In the genomic region with DNA sequence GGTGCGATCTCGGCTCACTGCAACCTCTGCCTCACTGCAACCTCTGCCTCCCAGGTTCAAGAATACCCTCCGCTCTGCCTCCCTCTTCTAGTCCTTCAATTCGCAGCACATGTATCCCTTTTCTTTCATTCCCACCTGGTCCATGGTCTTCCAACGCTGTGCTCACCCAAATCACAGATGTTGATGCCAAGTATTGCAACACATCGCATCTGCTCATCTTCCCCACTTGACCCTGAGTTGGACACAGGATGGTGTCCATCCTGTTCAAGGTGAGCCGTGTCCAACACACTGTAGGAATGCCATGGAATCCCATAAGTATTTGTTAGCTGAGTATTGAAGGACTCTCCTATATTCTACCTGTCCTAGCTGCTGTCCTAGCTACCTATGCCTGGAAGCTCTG, we compare ENCODE assay signal across 19 cellular contexts. TPM values are rescaled to one million over a fixed set of nuclear protein-coding genes. Genes with fewer than 3 reads are reported as not detected.
DNase-seq lines count a peak whose midpoint lies in the region; ATAC-seq, FAIRE-seq and TF ChIP-seq lines count a peak whose summit lies in the region.
"Had no signal": no experiment of that assay in that cellular context is flagged by ENCODE, and none has a peak within 500 bp of the region (broad histone marks: within the 10 kb centered on the region; RNA-seq: fewer than 3 reads in every experiment).

No MANE protein-coding gene starts in this region.

- FAIRE-seq in H1 (lab: Jason Lieb, UNC): no peak
- peak; percentile 71 for FAIRE-seq in urothelium cell line (lab: Jason Lieb, UNC)
- FAIRE-seq: D721Med, GM12892 had no signal

- H3K18ac ChIP-seq in H1 (ENCODE audit: extremely low read depth, low read length): peak overlapping the region; percentile 55; the same call in 1 of the 2 replicates

- no peak overlapping the region for H3K14ac ChIP-seq in H1 (ENCODE audit: insufficient read length)

- H3K79me1 ChIP-seq in H1 (ENCODE audit: low read depth, low read length): no peaks in the 10 kb centered on the region

- H2AFZ ChIP-seq in H1 (ENCODE audit: low read length): no peak overlapping the region
- H2AFZ ChIP-seq: GM23248 had no signal

- no peak overlapping the region for H3K4me3 Mint-ChIP-seq in activated naive CD4-positive, alpha-beta T cell treated with anti-CD3 and anti-CD28 coated beads for 36 hours
- H3K4me3 Mint-ChIP-seq: B cell; CD4-positive, CD25-positive, alpha-beta regulatory T cell; CD8-positive, alpha-beta memory T cell; H9 had no signal

- intact Hi-C loops in right lobe of liver (cut with DNase I) (no loop called here), heart right ventricle (cut with DNase I) (no loop called here)
- intact Hi-C loops in activated naive CD4-positive, alpha-beta T cell treated with anti-CD3 and anti-CD28 coated beads for 36 hours (cut with micrococcal nuclease): no loop called here

- H4K91ac ChIP-seq in H1 (replicated peaks; ENCODE audit: insufficient read length, low read length): no peak overlapping the region

- POLR2A ChIA-PET in H1 (lab: Charles Lee; ENCODE audit: partially characterized antibody): no interaction called here

- H3K27me3 ChIP-seq in H1 (replicated peaks in 1 of 4; ENCODE audit: control insufficient read depth in 3 of 4, extremely low read depth in 1 of 4, insufficient read depth in 3 of 4, low read length in 3 of 4) (no peaks in the 10 kb centered on the region), right lobe of liver (no peaks in the 10 kb centered on the region), heart right ventricle (no peaks in the 10 kb centered on the region)
- H3K27me3 ChIP-seq: BLaER1 had no signal

- peak overlapping the region; percentile 19; the same call in 1 of the 2 replicates for H2BK20ac ChIP-seq in H1 (ENCODE audit: low read length)

- no peaks in the 10 kb centered on the region for H3K79me2 ChIP-seq in H1 (ENCODE audit: control insufficient read depth in 1 of 2, insufficient read depth in 2 of 2, low read length in 2 of 2)

- no peaks in the 10 kb centered on the region for H3K9me3 ChIP-seq in H1 (ENCODE audit: insufficient read depth in 2 of 2, low read depth in 1 of 2, low read length in 1 of 2)
- H3K9me3 ChIP-seq in right lobe of liver: no peaks in the 10 kb centered on the region
- no peaks in the 10 kb centered on the region for H3K9me3 ChIP-seq in heart right ventricle
- H3K9me3 ChIP-seq: BLaER1 had no signal

- WGBS in H1 (ENCODE audit: extremely low coverage in 1 of 2, insufficient coverage in 1 of 2, insufficient read length in 1 of 2, insufficient replicate concordance in 2 of 2, low coverage in 1 of 2, low lambda C conversion rate in 2 of 2, missing lambda C conversion rate in 1 of 2), 2 experiments: 97% methylated on average over 5 of the region's 7 CpGs; no CpG with 5 or more reads in 1 of the 2 experiments
- WGBS in right lobe of liver (ENCODE audit: insufficient coverage, low coverage, low lambda C conversion rate, missing lambda C conversion rate): 62% methylated on average over 6 of the region's 7 CpGs
- WGBS in heart right ventricle, 2 donors: 74 to 93% methylated on average over 7 of the region's 7 CpGs

- H2BK15ac ChIP-seq in H1 (ENCODE audit: low read length): peak overlapping the region; percentile 21; the same call in 1 of the 2 replicates

- H3K27me3 Mint-ChIP-seq in activated naive CD4-positive, alpha-beta T cell treated with anti-CD3 and anti-CD28 coated beads for 36 hours (ENCODE audit: low read depth): no peaks in the 10 kb centered on the region

- H2AK5ac ChIP-seq in H1 (ENCODE audit: low read depth, low read length): peak overlapping the region; percentile 69; the same call in 1 of the 2 replicates

- H3K23me2 ChIP-seq in H1 (ENCODE audit: low read depth, low read length): no peaks in the 10 kb centered on the region

- H3K4me3 ChIP-seq in H1 (ENCODE audit: extremely low read depth in 1 of 4, insufficient read depth in 2 of 4, low read depth in 3 of 4, low read length in 4 of 4) (no peak overlapping the region), right lobe of liver (no peak overlapping the region), heart right ventricle (no peak overlapping the region)
- H3K4me3 ChIP-seq: BLaER1, GM23248 had no signal

- TF ChIP-seq CTCF in H1 (IDR thresholded peaks at IDR 0.05; ENCODE audit: control extremely low read depth in 1 of 3, insufficient read depth in 1 of 3, low read depth in 1 of 3, low read length in 3 of 3) (no peak), right lobe of liver (IDR thresholded peaks at IDR 0.05) (no peak), heart right ventricle (IDR thresholded peaks at IDR 0.05) (no peak)

- no peak overlapping the region for H4K5ac ChIP-seq in H1 (ENCODE audit: insufficient read length, low read depth, low read length)

- no peaks in the 10 kb centered on the region for H3K36me3 Mint-ChIP-seq in activated naive CD4-positive, alpha-beta T cell treated with anti-CD3 and anti-CD28 coated beads for 36 hours (ENCODE audit: low read depth)
- H3K36me3 Mint-ChIP-seq: CD4-positive, CD25-positive, alpha-beta regulatory T cell; CD8-positive, alpha-beta memory T cell had no signal

- H4K8ac ChIP-seq in H1 (ENCODE audit: extremely low read depth, insufficient read depth, low read length): no peak overlapping the region

- no peaks in the 10 kb centered on the region for H3K9me3 Mint-ChIP-seq in activated naive CD4-positive, alpha-beta T cell treated with anti-CD3 and anti-CD28 coated beads for 36 hours
- H3K9me3 Mint-ChIP-seq: CD4-positive, CD25-positive, alpha-beta regulatory T cell; CD8-positive, alpha-beta memory T cell; H9 had no signal

- H3K4me2 ChIP-seq in H1 (ENCODE audit: insufficient read depth in 1 of 2, low read depth in 2 of 2, low read length in 2 of 2): no peak overlapping the region
- H3K4me2 ChIP-seq: BLaER1 had no signal

- TF ChIP-seq POLR2A in H1 (IDR thresholded peaks at IDR 0.05; ENCODE audit: control extremely low read depth in 1 of 2, low read depth in 2 of 2, low read length in 2 of 2) (no peak), right lobe of liver (IDR thresholded peaks at IDR 0.05) (no peak)

- ATAC-seq in right lobe of liver: peak in 3 of 4 donors; percentile 23 to 47 (median 38)
- ATAC-seq in heart right ventricle: no peak
- ATAC-seq: HCT116 had no signal

- no peak overlapping the region for H3K9ac ChIP-seq in H1 (replicated peaks in 1 of 4; ENCODE audit: extremely low read depth in 1 of 4, low read depth in 3 of 4, low read length in 3 of 4)
- H3K9ac ChIP-seq: BLaER1, GM23248 had no signal

- H3K4ac ChIP-seq in H1 (replicated peaks; ENCODE audit: insufficient read length, low read depth, low read length): no peak overlapping the region

- no peak overlapping the region for H3K23ac ChIP-seq in H1 (ENCODE audit: insufficient read length)

- CTCF ChIA-PET in H1 (lab: Charles Lee; ENCODE audit: partially characterized antibody): interaction anchor here (0.9 kb wide), 1 partner anchor 16 kb away, joined by 3 read pairs; no protein-coding TSS in a partner anchor
- CTCF ChIA-PET in activated naive CD4-positive, alpha-beta T cell treated with anti-CD3 and anti-CD28 coated beads for 36 hours (lab: Charles Lee): no interaction called here

- H3K36me3 ChIP-seq in H1 (ENCODE audit: control insufficient read depth in 2 of 4, insufficient read depth in 4 of 4, low read length in 3 of 4): no peaks in the 10 kb centered on the region
- H3K36me3 ChIP-seq in right lobe of liver: no peaks in the 10 kb centered on the region
- no peaks in the 10 kb centered on the region for H3K36me3 ChIP-seq in heart right ventricle
- H3K36me3 ChIP-seq: BLaER1 had no signal

- H2BK12ac ChIP-seq in H1 (ENCODE audit: low read depth, low read length): peak overlapping the region; percentile 97; the same call in 1 of the 2 replicates

- H4K20me1 ChIP-seq in H1 (replicated peaks in 1 of 2; ENCODE audit: control insufficient read depth in 1 of 2, insufficient read depth in 2 of 2, low read length in 2 of 2): no peaks in the 10 kb centered on the region
- H4K20me1 ChIP-seq: BLaER1 had no signal

- peak overlapping the region; percentile 51 for H2BK120ac ChIP-seq in H1 (replicated peaks; ENCODE audit: low read depth, low read length)

- no peak overlapping the region for H3K56ac ChIP-seq in H1 (replicated peaks; ENCODE audit: insufficient read length, low read depth, low read length)

- TF ChIP-seq EP300 in H1 (IDR thresholded peaks at IDR 0.05; ENCODE audit: borderline replicate concordance in 1 of 2, low read depth in 2 of 2, low read length in 2 of 2): no peak

- TF ChIP-seq RAD21 in H1 (IDR thresholded peaks at IDR 0.05 in 1 of 2, conservative IDR thresholded peaks at IDR 0.05 in 1 of 2; ENCODE audit: low read depth in 2 of 2, low read length in 2 of 2): no peak

- H3K4me1 ChIP-seq in H1 (replicated peaks in 1 of 4; ENCODE audit: control insufficient read depth in 3 of 4, insufficient read depth in 4 of 4, low read length in 3 of 4) (peaks cover 0 to 10% (median 3%) of the 10 kb centered on the region in 4 experiments; a peak in 3 of 7 replicates), right lobe of liver (no peaks in the 10 kb centered on the region), heart right ventricle (peaks cover 0 to 29% (median 0%) of the 10 kb centered on the region in 9 donors)
- H3K4me1 ChIP-seq: BLaER1 had no signal

- no peak for DNase-seq in H1 (ENCODE audit: low read depth in 1 of 2, low spot score in 2 of 2)
- DNase-seq in right lobe of liver: no peak
- DNase-seq in urothelium cell line (ENCODE audit: low spot score): no peak
- DNase-seq in heart right ventricle: no peak
- no peak for DNase-seq in DMS 273 treated with DMSO at 0.1 percent for 48 hours (lab: John Stamatoyannopoulos, UW)
- DNase-seq in activated naive CD4-positive, alpha-beta T cell treated with anti-CD3 and anti-CD28 coated beads for 36 hours: no peak
- DNase-seq: CD4-positive, CD25-positive, alpha-beta regulatory T cell; CD8-positive, alpha-beta memory T cell; DMS53; DMS79 treated with DMSO at 0.1 percent for 48 hours; GF-D8; GM23248; H9 had no signal

- H3K4me1 Mint-ChIP-seq in activated naive CD4-positive, alpha-beta T cell treated with anti-CD3 and anti-CD28 coated beads for 36 hours (ENCODE audit: low read depth): peaks cover 16% of the 10 kb centered on the region
- H3K4me1 Mint-ChIP-seq: CD8-positive, alpha-beta memory T cell had no signal

- no peak overlapping the region for H3K27ac ChIP-seq in H1 (ENCODE audit: low read depth, low read length)
- no peak overlapping the region for H3K27ac ChIP-seq in right lobe of liver
- H3K27ac ChIP-seq in heart right ventricle: no peak overlapping the region
- H3K27ac ChIP-seq: BLaER1, C4-2B, GM23248 had no signal

- no peak overlapping the region for H3K27ac Mint-ChIP-seq in activated naive CD4-positive, alpha-beta T cell treated with anti-CD3 and anti-CD28 coated beads for 36 hours
- H3K27ac Mint-ChIP-seq: B cell; CD4-positive, CD25-positive, alpha-beta regulatory T cell; H9 had no signal

- 0 out of 2 replicates have a peak overlapping the region, but pooled peaks have one; percentile 36 for H2BK5ac ChIP-seq in H1 (ENCODE audit: low read depth, low read length)

RNA-seq across cellular contexts. Expression of gene ETV6, which starts 50.6 kb away (rescaled TPM):
- 23.9 and 24.6 TPM in 2 replicates for total RNA-seq in H1 (2021; fragmentation: NEBNext Ultra II Directional; extraction: Animal tissue kit (Norgen Biotek cat#: 25700))
- polyA plus RNA-seq in H1 (2011; rRNA removed) (4.7 and 5.5 TPM in 2 replicates), heart right ventricle (1 to 10 TPM; 2.7 to 4.8 TPM)
- 4.5 TPM for polyA plus RNA-seq in H1 (2011; cell fraction: cytosol; rRNA removed)
- polyA plus RNA-seq in H1 (2011; cell fraction: nucleus; rRNA removed): 7.4 TPM
- polyA plus RNA-seq in H1 (2012, experiment 1 of 2): 6.5 to 9.8 TPM (median 8.0 TPM) in 4 replicates
- 2.1 TPM for polyA plus RNA-seq in H1 (2012, experiment 2 of 2)
- 14.5 TPM for polyA plus RNA-seq in H1 (2013, experiment 1 of 2)
- 14.1 TPM for polyA plus RNA-seq in H1 (2013, experiment 2 of 2)
- polyA minus RNA-seq in H1 (2011; rRNA and poly(A)+ RNA removed): 14.5 and 14.8 TPM in 2 replicates
- 9.9 TPM for polyA minus RNA-seq in H1 (2011; cell fraction: cytosol; rRNA and poly(A)+ RNA removed)
- polyA minus RNA-seq in H1 (2011; cell fraction: nucleus; rRNA and poly(A)+ RNA removed): 22.1 TPM
- total RNA-seq in right lobe of liver (10 to 100 TPM in 4 of 6 experiments, 1 to 10 TPM in 2; 7.2 to 28.3 (median 11.0) TPM), heart right ventricle (10 to 100 TPM in 9 of 10 donors, 1 to 10 TPM in 1; 8.5 to 33.5 (median 15.9) TPM)
- total RNA-seq in activated naive CD4-positive, alpha-beta T cell treated with anti-CD3 and anti-CD28 coated beads for 36 hours: 10 to 100 TPM; 48.1 to 48.6 TPM

Comparison
In these comparisons a context has a peak if more than half of its experiments do, and no peak if none do; other contexts are left out.
1. ATAC-seq: peak in right lobe of liver (3 of 4); none in heart right ventricle (0 of 8).